8 cellular contexts compared by ENCODE assay signal in the genomic region with DNA sequence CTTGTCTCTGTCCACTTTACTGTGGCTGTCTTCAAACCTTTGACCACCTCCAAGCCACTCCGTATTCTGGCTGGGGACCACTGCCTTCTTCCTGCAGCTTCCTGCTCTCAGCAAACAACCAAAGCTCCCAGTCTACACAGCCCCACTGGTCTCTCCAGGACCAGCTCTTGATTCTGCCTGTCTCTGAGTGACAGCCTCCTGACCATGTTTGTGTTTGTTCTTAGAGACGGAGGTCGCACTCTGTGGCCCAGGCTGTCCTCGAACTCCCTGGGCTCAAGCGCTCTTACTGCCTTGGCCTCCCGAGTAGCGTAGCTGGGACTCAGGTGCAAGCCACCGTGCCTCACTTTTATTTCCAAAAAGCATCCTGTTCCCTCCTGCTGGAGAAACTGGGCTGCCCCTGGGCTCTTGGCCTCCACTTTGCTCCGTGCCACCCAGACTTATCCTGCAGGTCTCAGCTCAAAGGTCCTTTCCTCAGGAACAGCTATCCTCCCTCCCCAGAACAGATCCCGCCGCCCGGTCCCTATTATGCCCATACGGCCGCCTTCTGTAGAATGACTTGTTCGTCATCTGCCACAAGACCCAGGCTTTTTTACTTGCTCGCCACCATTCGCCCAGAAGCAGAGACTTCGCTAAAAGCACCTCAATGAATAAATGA. TPM values are rescaled to one million over a fixed set of nuclear protein-coding genes. Genes with fewer than 3 reads are reported as not detected.
DNase-seq lines count a peak whose midpoint lies in the region; ATAC-seq and TF ChIP-seq lines count a peak whose summit lies in the region.

No MANE protein-coding gene starts in this region.

- ATAC-seq in naive thymus-derived CD8-positive, alpha-beta T cell: no peak

- H3K27me3 Mint-ChIP-seq in chondrocyte (ENCODE audit: low read depth): no peaks in the 10 kb centered on the region
- no peaks in the 10 kb centered on the region for H3K27me3 Mint-ChIP-seq in naive thymus-derived CD8-positive, alpha-beta T cell

- H3K4me3 Mint-ChIP-seq in chondrocyte (ENCODE audit: unreplicated experiment): peak overlapping the region; percentile 81
- H3K4me3 Mint-ChIP-seq in naive thymus-derived CD8-positive, alpha-beta T cell: peak overlapping the region; percentile 80 to 99 (median 95)

- H3K9me3 ChIP-seq in AG04450 (ENCODE audit: control insufficient read depth, insufficient read depth, low read length): no peaks in the 10 kb centered on the region; the same call in 1 of the 2 replicates

- peaks cover 6% of the 10 kb centered on the region for H3K36me3 Mint-ChIP-seq in chondrocyte (ENCODE audit: low read depth)
- peaks cover 0 to 24% (median 0%) of the 10 kb centered on the region in 3 donors for H3K36me3 Mint-ChIP-seq in naive thymus-derived CD8-positive, alpha-beta T cell

- TF ChIP-seq CTCF in AG04450 (IDR thresholded peaks at IDR 0.05; ENCODE audit: low read depth, low read length): no peak
- no peak for TF ChIP-seq CTCF in chondrocyte (IDR thresholded peaks at IDR 0.05)

- no peaks in the 10 kb centered on the region for H3K9me3 Mint-ChIP-seq in chondrocyte (ENCODE audit: low read depth)
- H3K9me3 Mint-ChIP-seq in naive thymus-derived CD8-positive, alpha-beta T cell: peaks cover 0 to 3% (median 0%) of the 10 kb centered on the region in 9 donors

- H3K27ac Mint-ChIP-seq in chondrocyte (ENCODE audit: unreplicated experiment): peak overlapping the region; percentile 96
- peak overlapping the region; percentile 89 to 99 (median 96) for H3K27ac Mint-ChIP-seq in naive thymus-derived CD8-positive, alpha-beta T cell

- POLR2A ChIA-PET in AG04450 (lab: Yijun Ruan, JAX): interaction anchor here (0.6 to 3.1 kb wide), 6 partner anchors 8 to 44 kb away, joined by 3 to 31 read pairs (median 13); a partner anchor contains a TSS
- POLR2A ChIA-PET in naive thymus-derived CD8-positive, alpha-beta T cell (lab: Charles Lee): interaction anchor here (0.6 to 4.5 kb wide), 9 partner anchors 9 to 95 kb away, joined by 3 to 66 read pairs (median 7); a partner anchor contains a TSS

- no peak for DNase-seq in AG04450 (ENCODE audit: low read depth, low spot score)
- no peak for DNase-seq in Jurkat, Clone E6-1 (ENCODE audit: low read depth, low spot score)
- no peak for DNase-seq in chondrocyte (ENCODE audit: low spot score)
- no peak for DNase-seq in naive thymus-derived CD8-positive, alpha-beta T cell
- no peak for DNase-seq in NCI-H2029 (lab: John Stamatoyannopoulos, UW)
- no peak for DNase-seq in NCI-H446 treated with DMSO at 0.1 percent for 48 hours (lab: John Stamatoyannopoulos, UW)
- DNase-seq in NOMO-1 treated with DMSO at 0.1 percent for 48 hours (lab: John Stamatoyannopoulos, UW; ENCODE audit: unreplicated experiment): no peak
- DNase-seq in DMS53 (lab: John Stamatoyannopoulos, UW): no peak

- peak overlapping the region; percentile 78 for H3K27ac ChIP-seq in AG04450 (ENCODE audit: low read depth, low read length)

- CTCF ChIA-PET in AG04450 (lab: Charles Lee): interaction anchor here (1.1 to 3.7 kb wide), 3 partner anchors 10 to 36 kb away, joined by 3 to 33 read pairs (median 31); no protein-coding TSS in a partner anchor

- H3K27me3 ChIP-seq in AG04450 (ENCODE audit: control insufficient read depth, insufficient read depth, low read length): no peaks in the 10 kb centered on the region

- peak overlapping the region; percentile 61 for H3K4me3 ChIP-seq in AG04450 (ENCODE audit: low read depth, low read length)
- peak overlapping the region; percentile 72 for H3K4me3 ChIP-seq in Jurkat, Clone E6-1 (ENCODE audit: low read length)

- H3K4me1 Mint-ChIP-seq in chondrocyte (ENCODE audit: low read depth): peaks cover 34% of the 10 kb centered on the region
- peaks cover 27 to 61% (median 50%) of the 10 kb centered on the region in 4 donors for H3K4me1 Mint-ChIP-seq in naive thymus-derived CD8-positive, alpha-beta T cell

RNA-seq across cellular contexts. Expression of a gene that starts 9.1 kb away (rescaled TPM):
- polyA plus RNA-seq in AG04450 (2011; rRNA removed): 2.2 and 2.8 TPM in 2 replicates
- polyA minus RNA-seq in AG04450 (2011; rRNA and poly(A)+ RNA removed): 3.5 and 3.7 TPM in 2 replicates
- 14.9 TPM for polyA plus RNA-seq in Jurkat, Clone E6-1 (2012; ENCODE audit: insufficient read depth, insufficient read length)
- 22.7 to 29.8 TPM (median 29.4 TPM) in 3 replicates for total RNA-seq in chondrocyte
- 10 to 100 TPM; 60.8 to 67.4 TPM for total RNA-seq in naive thymus-derived CD8-positive, alpha-beta T cell
- under 1 TPM; 0.73 to 0.96 (median 0.79) TPM for polyA plus RNA-seq in naive thymus-derived CD8-positive, alpha-beta T cell

RNA-seq across cellular contexts. Expression of a gene that starts 54.4 kb away (rescaled TPM):
- polyA plus RNA-seq in AG04450 (2011; rRNA removed): 19.7 and 29.5 TPM in 2 replicates
- polyA minus RNA-seq in AG04450 (2011; rRNA and poly(A)+ RNA removed): 35.8 and 44.5 TPM in 2 replicates
- polyA plus RNA-seq in Jurkat, Clone E6-1 (2012; ENCODE audit: insufficient read depth, insufficient read length): 56.2 TPM
- total RNA-seq in chondrocyte: 43.2 to 52.6 TPM (median 43.2 TPM) in 3 replicates
- total RNA-seq in naive thymus-derived CD8-positive, alpha-beta T cell: 100 to 1,000 TPM; 160 to 179 TPM
- 10 to 100 TPM; 12.1 to 22.6 (median 13.1) TPM for polyA plus RNA-seq in naive thymus-derived CD8-positive, alpha-beta T cell

RNA-seq across cellular contexts. Expression of a gene that starts 55.5 kb away (rescaled TPM):
- 15.1 and 15.5 TPM in 2 replicates for polyA plus RNA-seq in AG04450 (2011; rRNA removed)
- polyA minus RNA-seq in AG04450 (2011; rRNA and poly(A)+ RNA removed): 18.6 and 22.8 TPM in 2 replicates
- polyA plus RNA-seq in Jurkat, Clone E6-1 (2012; ENCODE audit: insufficient read depth, insufficient read length): 70.8 TPM
- 21.1 to 24.5 TPM (median 21.6 TPM) in 3 replicates for total RNA-seq in chondrocyte
- total RNA-seq in naive thymus-derived CD8-positive, alpha-beta T cell: 10 to 100 TPM; 35.1 to 37.1 TPM
- polyA plus RNA-seq in naive thymus-derived CD8-positive, alpha-beta T cell: 10 to 100 TPM; 12.0 to 22.1 (median 14.0) TPM
